25 cellular contexts compared by ENCODE assay signal in the genomic region with DNA sequence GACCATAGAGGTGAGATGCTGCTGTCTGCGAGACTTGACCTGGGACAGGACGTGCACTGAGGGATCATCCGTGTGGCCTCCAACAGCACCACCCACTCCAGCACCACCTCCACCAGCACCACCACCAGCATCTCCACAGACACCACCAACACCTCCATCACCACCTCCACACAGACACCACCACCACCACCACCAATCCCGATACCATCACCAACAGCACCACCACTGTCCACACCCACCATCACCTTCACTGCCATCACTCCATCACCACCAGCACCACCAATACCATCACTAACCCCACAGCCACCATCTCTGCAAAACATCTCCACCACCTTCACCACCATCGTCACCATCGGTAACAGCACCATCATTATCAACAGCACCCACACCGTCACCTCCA. TPM values are rescaled to one million over a fixed set of nuclear protein-coding genes. Genes with fewer than 3 reads are reported as not detected.
DNase-seq lines count a peak whose midpoint lies in the region; ATAC-seq, FAIRE-seq and TF ChIP-seq lines count a peak whose summit lies in the region.
"Had no signal": no experiment of that assay in that cellular context is flagged by ENCODE, and none has a peak within 500 bp of the region (broad histone marks: within the 10 kb centered on the region; RNA-seq: fewer than 3 reads in every experiment).

No MANE protein-coding gene starts in this region.

- H3K36me3 Mint-ChIP-seq in chondrocyte (ENCODE audit: low read depth), result no peaks in the 10 kb centered on the region
- no peaks in the 10 kb centered on the region for H3K36me3 Mint-ChIP-seq in MCF 10A (ENCODE audit: insufficient read depth, unreplicated experiment)
- H3K36me3 Mint-ChIP-seq: CD4-positive, alpha-beta memory T cell; IgD-negative memory B cell had no signal

- no peaks in the 10 kb centered on the region for H4K20me1 ChIP-seq in HepG2 (ENCODE audit: insufficient read depth, low read length)
- no peaks in the 10 kb centered on the region for H4K20me1 ChIP-seq in osteoblast (ENCODE audit: insufficient read depth, low read length)

- H3K4me3 ChIP-seq in HepG2 (replicated peaks in 1 of 3; ENCODE audit: insufficient read depth in 1 of 3, low read depth in 2 of 3, low read length in 3 of 3), result no peak overlapping the region
- H3K4me3 ChIP-seq in right lobe of liver, result no peak overlapping the region
- no peak overlapping the region for H3K4me3 ChIP-seq in osteoblast (ENCODE audit: insufficient read depth, low read length)
- H3K4me3 ChIP-seq: GM23338, HAP-1, SJSA1 had no signal

- H3K36me3 ChIP-seq in HepG2 (replicated peaks in 1 of 2; ENCODE audit: control insufficient read depth in 1 of 2, insufficient read depth in 2 of 2, low read length in 2 of 2) (no peaks in the 10 kb centered on the region), right lobe of liver (no peaks in the 10 kb centered on the region), osteoblast (ENCODE audit: insufficient read depth, low read length) (no peaks in the 10 kb centered on the region)
- H3K36me3 ChIP-seq: HAP-1, SJSA1 had no signal

- H3K9me3 Mint-ChIP-seq in chondrocyte (ENCODE audit: low read depth) (no peaks in the 10 kb centered on the region), MCF 10A (ENCODE audit: unreplicated experiment) (no peaks in the 10 kb centered on the region)
- H3K9me3 Mint-ChIP-seq: CD4-positive, alpha-beta memory T cell; GM23338; IgD-negative memory B cell had no signal

- no peaks in the 10 kb centered on the region for H3K79me2 ChIP-seq in HepG2 (ENCODE audit: insufficient read depth, low read length)
- no peaks in the 10 kb centered on the region for H3K79me2 ChIP-seq in osteoblast (ENCODE audit: insufficient read depth, low read length)

- H3K27ac ChIP-seq in HepG2 (ENCODE audit: extremely low read length, insufficient read depth, low read length) (no peak overlapping the region), right lobe of liver (no peak overlapping the region), osteoblast (ENCODE audit: low read depth, low read length) (no peak overlapping the region)
- H3K27ac ChIP-seq: SJSA1 had no signal

- H3K4me2 ChIP-seq in HepG2 (ENCODE audit: low read depth, low read length) (no peak overlapping the region), osteoblast (ENCODE audit: insufficient read depth, low read length) (no peak overlapping the region)
- H3K4me2 ChIP-seq: GM23338 had no signal

- TF ChIP-seq POLR2A in HepG2 (IDR thresholded peaks at IDR 0.05; ENCODE audit: insufficient read depth in 1 of 2, low read depth in 2 of 2, low read length in 2 of 2) (no peak), right lobe of liver (IDR thresholded peaks at IDR 0.05) (no peak)

- H3K4me1 ChIP-seq in HepG2 (ENCODE audit: insufficient read depth, low read length) (peaks cover 51% of the 10 kb centered on the region), right lobe of liver (peaks cover 0 to 7% (median 0%) of the 10 kb centered on the region in 4 donors), osteoblast (ENCODE audit: insufficient read depth, low read length) (no peaks in the 10 kb centered on the region)
- H3K4me1 ChIP-seq: SJSA1 had no signal

- H3K4me3 Mint-ChIP-seq in chondrocyte (ENCODE audit: unreplicated experiment) (no peak overlapping the region), MCF 10A (ENCODE audit: unreplicated experiment) (no peak overlapping the region)
- H3K4me3 Mint-ChIP-seq: GM23338, IgD-negative memory B cell had no signal

- H3K27ac Mint-ChIP-seq in chondrocyte (ENCODE audit: unreplicated experiment) (no peak overlapping the region), MCF 10A (ENCODE audit: low read depth, unreplicated experiment) (no peak overlapping the region)
- H3K27ac Mint-ChIP-seq: GM23338, IgD-negative memory B cell had no signal

- TF ChIP-seq CTCF in HepG2 (CRISPR knock-in tag; IDR thresholded peaks at IDR 0.05) (no peak), right lobe of liver (IDR thresholded peaks at IDR 0.05) (no peak), chondrocyte (IDR thresholded peaks at IDR 0.05) (no peak), osteoblast (IDR thresholded peaks at IDR 0.05; ENCODE audit: extremely low read depth, low read depth, low read length) (no peak), MCF 10A (IDR thresholded peaks at IDR 0.05; ENCODE audit: unreplicated experiment) (no peak)

- 96% methylated on average over 6 of the region's 7 CpGs for WGBS in HepG2 (ENCODE audit: low lambda C conversion rate)
- WGBS in right lobe of liver (ENCODE audit: insufficient coverage, low coverage, low lambda C conversion rate, missing lambda C conversion rate), result 94% methylated on average over 4 of the region's 7 CpGs

- no peak for FAIRE-seq in HepG2 (lab: Jason Lieb, UNC)
- FAIRE-seq: G401.6 had no signal

- H3K27me3 Mint-ChIP-seq in chondrocyte (ENCODE audit: low read depth), result peaks cover 18% of the 10 kb centered on the region
- peaks cover 2% of the 10 kb centered on the region for H3K27me3 Mint-ChIP-seq in MCF 10A (ENCODE audit: insufficient read depth, unreplicated experiment)

- ATAC-seq in HepG2, result no peak
- ATAC-seq in right lobe of liver, result no peak
- no peak for ATAC-seq in HG03097 (IDR thresholded peaks at IDR 0.05; ENCODE audit: low FRiP score, unreplicated experiment)
- ATAC-seq in Right ventricle myocardium superior (ENCODE audit: poor library complexity), result no peak
- ATAC-seq: Right ventricle myocardium inferior had no signal

- BruUV-seq in HepG2 (replicated peaks; lab: Mats Ljungman, UMichigan) (no TSS peak), MCF 10A (replicated peaks; lab: Mats Ljungman, UMichigan) (no TSS peak)

- intact Hi-C loops in HepG2 (cut with micrococcal nuclease; ENCODE audit: unreplicated experiment), result no loop called here
- intact Hi-C loops in right lobe of liver (cut with DNase I), result no loop called here
- intact Hi-C loops in MCF 10A (cut with micrococcal nuclease), result no loop called here
- intact Hi-C loops in Right ventricle myocardium superior (cut with DNase I), result no loop called here

- no peaks in the 10 kb centered on the region for H3K9me3 ChIP-seq in HepG2 (ENCODE audit: low read length)
- H3K9me3 ChIP-seq in right lobe of liver, result no peaks in the 10 kb centered on the region
- no peaks in the 10 kb centered on the region for H3K9me3 ChIP-seq in osteoblast (ENCODE audit: low read depth, low read length)
- H3K9me3 ChIP-seq: HAP-1, SJSA1 had no signal

- POLR2A ChIA-PET in HepG2 (lab: Yijun Ruan, JAX), result no interaction called here
- POLR2A ChIA-PET in MCF 10A (lab: Yijun Ruan, JAX), result no interaction called here

- peaks cover 5% of the 10 kb centered on the region for H3K4me1 Mint-ChIP-seq in chondrocyte (ENCODE audit: low read depth)
- H3K4me1 Mint-ChIP-seq in MCF 10A (ENCODE audit: insufficient read depth, unreplicated experiment), result peaks cover 6% of the 10 kb centered on the region

- no peak for DNase-seq in HepG2 (ENCODE audit: low spot score)
- DNase-seq in right lobe of liver, result no peak
- peak; percentile 68 for DNase-seq in chondrocyte (ENCODE audit: low spot score)
- DNase-seq in osteoblast (ENCODE audit: insufficient read length, low spot score, missing footprints), result peak; percentile 68
- no peak for DNase-seq in MCF 10A (ENCODE audit: unreplicated experiment)
- DNase-seq in NCI-H524 (lab: John Stamatoyannopoulos, UW), result no peak
- no peak for DNase-seq in Right ventricle myocardium superior
- DNase-seq: C1 segment of cervical spinal cord; CD4-positive, alpha-beta memory T cell; COR-L47; NCI-H1105; NCI-H1436 treated with DMSO at 0.1 percent for 48 hours; NCI-H187 treated with DMSO at 0.1 percent for 48 hours; NCI-H2171 treated with DMSO at 0.1 percent for 48 hours; NCI-H345; NCI-H510A treated with DMSO at 0.1 percent for 48 hours; NCI-H748 treated with DMSO at 0.1 percent for 48 hours had no signal

- H2AFZ ChIP-seq in HepG2 (ENCODE audit: low read length), result no peak overlapping the region
- H2AFZ ChIP-seq in osteoblast (ENCODE audit: low read length), result no peak overlapping the region

- 0 out of 5 replicates have a peak, but pooled peaks cover 0 to 2% of the 10 kb centered on the region in 2 experiments for H3K27me3 ChIP-seq in HepG2 (ENCODE audit: control insufficient read depth in 1 of 2, insufficient read depth in 2 of 2, low read length in 2 of 2)
- H3K27me3 ChIP-seq in right lobe of liver, result no peaks in the 10 kb centered on the region
- H3K27me3 ChIP-seq in osteoblast (ENCODE audit: insufficient read depth, low read length), result no peaks in the 10 kb centered on the region

- CTCF ChIA-PET in HepG2 (lab: Yijun Ruan, JAX; ENCODE audit: low intra/inter-chr PET ratio, low total read pairs) (no interaction called here), MCF 10A (lab: Yijun Ruan, JAX) (interaction anchor here (0.6 to 2.7 kb wide), 4 partner anchors 84 to 212 kb away, joined by 3 to 15 read pairs (median 4); no protein-coding TSS in a partner anchor)

- no peak overlapping the region for H3K9ac ChIP-seq in HepG2 (ENCODE audit: insufficient read depth, low read depth, low read length)

- TF ChIP-seq RAD21 in HepG2 (CRISPR knock-in tag; IDR thresholded peaks at IDR 0.05), result no peak

- in situ Hi-C loops in HepG2 (cut with HindIII; ENCODE audit: extremely low pct_ligation_motif_present, low pct_unique_long_range_greater_than_20kb), result no loop called here

- no peak for TF ChIP-seq EP300 in HepG2 (IDR thresholded peaks at IDR 0.05; ENCODE audit: low read depth in 2 of 2, low read length in 2 of 2)
- no peak for TF ChIP-seq EP300 in HepG2 (CRISPR knock-in tag; IDR thresholded peaks at IDR 0.05; ENCODE audit: borderline replicate concordance)

RNA-seq across cellular contexts. Expression of gene SLC22A11, which starts 8.7 kb away (rescaled TPM):
- total RNA-seq in HepG2 (2016; rRNA removed; fragmentation: Illumina TruSeq; extraction: Trizol) (0.10 and 0.51 TPM in 2 replicates), right lobe of liver (1 to 10 TPM in 2 of 6 experiments, under 1 TPM in 2, not detected in 2; 0.11 to 3.9 (median 0.65) TPM), chondrocyte (0.15 TPM in 1 of 3 replicates, not detected in the others), osteoblast (not detected in 2 replicates), MCF 10A (2022) (not detected in 2 replicates), Right ventricle myocardium superior (not detected)
- total RNA-seq in HepG2 (2016; cell fraction: cytosol; rRNA removed; fragmentation: Illumina TruSeq; extraction: Trizol; ENCODE audit: low read depth), result 0.18 TPM in 1 of 2 replicates, not detected in the other
- total RNA-seq in HepG2 (2016; cell fraction: insoluble cytoplasmic fraction; rRNA removed; fragmentation: Illumina TruSeq; extraction: Trizol), result 0.18 and 0.41 TPM in 2 replicates
- total RNA-seq in HepG2 (2016; cell fraction: membrane; rRNA removed; fragmentation: Illumina TruSeq; extraction: Trizol), result 0.12 and 0.24 TPM in 2 replicates
- total RNA-seq in HepG2 (2016; cell fraction: nucleus; rRNA removed; fragmentation: Illumina TruSeq; extraction: Trizol), result 0.75 and 0.91 TPM in 2 replicates
- 1.1 and 1.9 TPM in 2 replicates for polyA plus RNA-seq in HepG2 (2011; rRNA removed)
- 0.68 and 1.0 TPM in 2 replicates for polyA plus RNA-seq in HepG2 (2011; cell fraction: cytosol; rRNA removed)
- 5.3 and 5.4 TPM in 2 replicates for polyA plus RNA-seq in HepG2 (2011; cell fraction: nucleus; rRNA removed)
- polyA plus RNA-seq in HepG2 (2012), result 1.0 and 1.1 TPM in 2 replicates
- polyA plus RNA-seq in HepG2 (2016; cell fraction: cytosol; fragmentation: Illumina TruSeq; extraction: Trizol; ENCODE audit: low read depth), result 0.09 and 0.10 TPM in 2 replicates
- polyA plus RNA-seq in HepG2 (2016; cell fraction: insoluble cytoplasmic fraction; fragmentation: Illumina TruSeq; extraction: Trizol; ENCODE audit: low read depth), result 0.23 and 0.35 TPM in 2 replicates
- polyA plus RNA-seq in HepG2 (2016; cell fraction: membrane; fragmentation: Illumina TruSeq; extraction: Trizol; ENCODE audit: low read depth), result 0.21 TPM in 1 of 2 replicates, not detected in the other
- polyA plus RNA-seq in HepG2 (2016; cell fraction: nucleus; fragmentation: Illumina TruSeq; extraction: Trizol; ENCODE audit: insufficient read depth, low read depth), result 1.9 TPM in 2 replicates
- polyA minus RNA-seq in HepG2 (2011; rRNA and poly(A)+ RNA removed; ENCODE audit: low replicate concordance), result 1.6 TPM in 1 of 2 replicates, not detected in the other
- 0.40 and 0.44 TPM in 2 replicates for polyA minus RNA-seq in HepG2 (2011; cell fraction: cytosol; rRNA and poly(A)+ RNA removed)
- 0.37 and 1.5 TPM in 2 replicates for polyA minus RNA-seq in HepG2 (2011; cell fraction: nucleus; rRNA and poly(A)+ RNA removed)
- total RNA-seq: CD4-positive, alpha-beta memory T cell; GM23338; Right ventricle myocardium inferior; SJSA1 had no signal
- polyA plus RNA-seq: CD4-positive, alpha-beta memory T cell; GM23338; IgD-negative memory B cell had no signal

RNA-seq across cellular contexts. Expression of gene SLC22A12, which starts 26.6 kb away (rescaled TPM):
- total RNA-seq in HepG2 (2016; rRNA removed; fragmentation: Illumina TruSeq; extraction: Trizol), result not detected in 2 replicates
- not detected in 2 replicates for total RNA-seq in HepG2 (2016; cell fraction: cytosol; rRNA removed; fragmentation: Illumina TruSeq; extraction: Trizol; ENCODE audit: low read depth)
- not detected in 2 replicates for total RNA-seq in HepG2 (2016; cell fraction: insoluble cytoplasmic fraction; rRNA removed; fragmentation: Illumina TruSeq; extraction: Trizol)
- not detected in 2 replicates for total RNA-seq in HepG2 (2016; cell fraction: membrane; rRNA removed; fragmentation: Illumina TruSeq; extraction: Trizol)
- total RNA-seq in HepG2 (2016; cell fraction: nucleus; rRNA removed; fragmentation: Illumina TruSeq; extraction: Trizol), result not detected in 2 replicates
- not detected in 2 replicates for polyA plus RNA-seq in HepG2 (2011; rRNA removed)
- polyA plus RNA-seq in HepG2 (2011; cell fraction: cytosol; rRNA removed), result not detected in 2 replicates
- not detected in 2 replicates for polyA plus RNA-seq in HepG2 (2011; cell fraction: nucleus; rRNA removed)
- not detected in 2 replicates for polyA plus RNA-seq in HepG2 (2012)
- not detected in 2 replicates for polyA plus RNA-seq in HepG2 (2016; cell fraction: cytosol; fragmentation: Illumina TruSeq; extraction: Trizol; ENCODE audit: low read depth)
- polyA plus RNA-seq in HepG2 (2016; cell fraction: insoluble cytoplasmic fraction; fragmentation: Illumina TruSeq; extraction: Trizol; ENCODE audit: low read depth), result not detected in 2 replicates
- not detected in 2 replicates for polyA plus RNA-seq in HepG2 (2016; cell fraction: membrane; fragmentation: Illumina TruSeq; extraction: Trizol; ENCODE audit: low read depth)
- not detected in 2 replicates for polyA plus RNA-seq in HepG2 (2016; cell fraction: nucleus; fragmentation: Illumina TruSeq; extraction: Trizol; ENCODE audit: insufficient read depth, low read depth)
- polyA minus RNA-seq in HepG2 (2011; rRNA and poly(A)+ RNA removed; ENCODE audit: low replicate concordance), result not detected in 2 replicates
- polyA minus RNA-seq in HepG2 (2011; cell fraction: cytosol; rRNA and poly(A)+ RNA removed), result not detected in 2 replicates
- polyA minus RNA-seq in HepG2 (2011; cell fraction: nucleus; rRNA and poly(A)+ RNA removed), result not detected in 2 replicates
- total RNA-seq in right lobe of liver, result under 1 TPM in 3 of 6 experiments, not detected in 3; 0.22 to 0.80 (median 0.74) TPM
- not detected in 3 replicates for total RNA-seq in chondrocyte
- total RNA-seq in osteoblast, result not detected in 2 replicates
- total RNA-seq in MCF 10A (2022), result not detected in 2 replicates
- total RNA-seq in Right ventricle myocardium superior, result not detected
- total RNA-seq: A172; CD4-positive, alpha-beta memory T cell; GM23338; Right ventricle myocardium inferior; SJSA1 had no signal
- polyA plus RNA-seq: CD4-positive, alpha-beta memory T cell; GM23338; IgD-negative memory B cell had no signal

Comparison
In these comparisons a context has a peak if more than half of its experiments do, and no peak if none do; other contexts are left out.
1. DNase-seq: peak in chondrocyte (single experiment) and osteoblast (single experiment); none in HepG2 (single experiment), right lobe of liver (0 of 3), MCF 10A (single experiment), NCI-H524 (0 of 2) and Right ventricle myocardium superior (single experiment).